In genomic region chr3:83567935-83568334, GRCh38 we compare ENCODE assay signal across 27 cellular contexts.
A peak's percentile ranks its signal among the peaks of the same experiment; 100 is the strongest.
DNase-seq lines count a peak whose midpoint lies in the region; ATAC-seq and TF ChIP-seq lines count a peak whose summit lies in the region.
"Had no signal": no experiment of that assay in that cellular context is flagged by ENCODE, and none has a peak within 500 bp of the region (broad histone marks: within the 10 kb centered on the region; RNA-seq: fewer than 3 reads in every experiment).

No MANE protein-coding gene starts in this region.

- ATAC-seq in GM23338 (no peak), GM18867 (IDR thresholded peaks at IDR 0.05; ENCODE audit: unreplicated experiment) (no peak)
- ATAC-seq: body of pancreas; left cardiac atrium; sciatic nerve; stimulated activated naive CD8-positive, alpha-beta T cell treated with anti-CD3 and anti-CD28 coated beads, Interleukin-15, amount 100 ng/mL, for 72 hours; T-cell had no signal

- H3F3A ChIP-seq in GM23338 (replicated peaks; ENCODE audit: low read depth), result no peaks in the 10 kb centered on the region
- H3F3A ChIP-seq in neural progenitor cell (ENCODE audit: low read depth), result no peaks in the 10 kb centered on the region

- no peak overlapping the region for H3K27ac ChIP-seq in GM23338 (ENCODE audit: low read depth)
- no peak overlapping the region for H3K27ac ChIP-seq in OCI-LY3 (ENCODE audit: low read length)
- H3K27ac ChIP-seq in neural progenitor cell, result no peak overlapping the region
- H3K27ac ChIP-seq: body of pancreas, epithelial cell of prostate, tibial artery had no signal

- intact Hi-C loops in head of caudate nucleus (cut with DNase I), result no loop called here

- no peaks in the 10 kb centered on the region for H4K20me1 ChIP-seq in GM23338 (replicated peaks; ENCODE audit: insufficient read depth)
- no peaks in the 10 kb centered on the region for H4K20me1 ChIP-seq in OCI-LY3 (ENCODE audit: insufficient read depth, low read length)
- no peaks in the 10 kb centered on the region for H4K20me1 ChIP-seq in neural progenitor cell (ENCODE audit: low read depth)

- no peaks in the 10 kb centered on the region for H3K9me3 Mint-ChIP-seq in GM23338
- no peaks in the 10 kb centered on the region for H3K9me3 Mint-ChIP-seq in neural progenitor cell
- no peaks in the 10 kb centered on the region for H3K9me3 Mint-ChIP-seq in activated naive CD4-positive, alpha-beta T cell treated with anti-CD3 and anti-CD28 coated beads, Interleukin-2, amount 10 ng/mL, durations not matched to agents 7 days and 5 days
- H3K9me3 Mint-ChIP-seq: neural crest cell; stimulated activated naive CD8-positive, alpha-beta T cell treated with anti-CD3 and anti-CD28 coated beads, Interleukin-15, amount 100 ng/mL, for 72 hours had no signal

- no peak overlapping the region for H3K27ac Mint-ChIP-seq in GM23338
- H3K27ac Mint-ChIP-seq in neural progenitor cell, result no peak overlapping the region
- H3K27ac Mint-ChIP-seq in activated naive CD4-positive, alpha-beta T cell treated with anti-CD3 and anti-CD28 coated beads, Interleukin-2, amount 10 ng/mL, durations not matched to agents 7 days and 5 days, result no peak overlapping the region
- H3K27ac Mint-ChIP-seq: CD8-positive, alpha-beta memory T cell; stimulated activated naive CD8-positive, alpha-beta T cell treated with anti-CD3 and anti-CD28 coated beads, Interleukin-15, amount 100 ng/mL, for 72 hours; T-cell had no signal

- CTCF ChIA-PET in activated naive CD4-positive, alpha-beta T cell treated with anti-CD3 and anti-CD28 coated beads, Interleukin-2, amount 10 ng/mL, durations not matched to agents 7 days and 5 days (lab: Charles Lee), result no interaction called here

- H3K27me3 Mint-ChIP-seq in GM23338 (ENCODE audit: insufficient read depth, low read depth, poor library complexity), result no peaks in the 10 kb centered on the region
- no peaks in the 10 kb centered on the region for H3K27me3 Mint-ChIP-seq in neural progenitor cell (ENCODE audit: insufficient read depth, low read depth)
- H3K27me3 Mint-ChIP-seq in activated naive CD4-positive, alpha-beta T cell treated with anti-CD3 and anti-CD28 coated beads, Interleukin-2, amount 10 ng/mL, durations not matched to agents 7 days and 5 days, result no peaks in the 10 kb centered on the region
- H3K27me3 Mint-ChIP-seq: CD8-positive, alpha-beta memory T cell; stimulated activated naive CD8-positive, alpha-beta T cell treated with anti-CD3 and anti-CD28 coated beads, Interleukin-15, amount 100 ng/mL, for 72 hours; T-cell had no signal

- H3K4me2 ChIP-seq in GM23338 (peak overlapping the region; percentile 63), OCI-LY3 (ENCODE audit: low read length) (peak overlapping the region; percentile 23), neural progenitor cell (no peak overlapping the region)

- DNase-seq in GM23338 (ENCODE audit: low spot score) (peak; percentile 5), NCI-H1417 treated with DMSO at 0.1 percent for 48 hours (lab: John Stamatoyannopoulos, UW) (peak; percentile 31), neural progenitor cell (ENCODE audit: low spot score) (no peak), head of caudate nucleus (no peak)
- DNase-seq in activated naive CD4-positive, alpha-beta T cell treated with anti-CD3 and anti-CD28 coated beads, Interleukin-2, amount 10 ng/mL, durations not matched to agents 7 days and 5 days, result no peak
- DNase-seq: activated CD4-positive, alpha-beta T cell treated with anti-CD3 and anti-CD28 coated beads for 1 hour; activated gamma-delta T cell; activated T-cell treated with anti-CD3 and anti-CD28 coated beads, Interleukin-2, amount 50 U/mL, for 1 hour; body of pancreas; CD8-positive, alpha-beta memory T cell; DMS79 treated with DMSO at 0.1 percent for 48 hours; GOT3; Kasumi-1; left cardiac atrium; mammary epithelial cell; NCI-H2171 treated with DMSO at 0.1 percent for 48 hours; NCI-H82; posterior cingulate gyrus; stimulated activated CD4-positive, alpha-beta T cell treated with anti-CD3 and anti-CD28 coated beads, Interleukin-15, amount 100 ng/mL, for 24 hours; stimulated activated naive CD8-positive, alpha-beta T cell treated with anti-CD3 and anti-CD28 coated beads, Interleukin-15, amount 100 ng/mL, for 72 hours; T-cell; tibial artery had no signal

- H3K27me3 ChIP-seq in GM23338 (ENCODE audit: insufficient read depth) (no peaks in the 10 kb centered on the region), OCI-LY3 (ENCODE audit: low read depth, low read length) (no peaks in the 10 kb centered on the region), neural progenitor cell (no peaks in the 10 kb centered on the region)
- H3K27me3 ChIP-seq: body of pancreas, tibial artery had no signal

- TF ChIP-seq CTCF in GM23338 (conservative IDR thresholded peaks at IDR 0.05; ENCODE audit: low read depth in 2 of 2), result no peak
- no peak for TF ChIP-seq CTCF in OCI-LY3 (IDR thresholded peaks at IDR 0.05; ENCODE audit: low read depth, low read length)
- no peak for TF ChIP-seq CTCF in neural progenitor cell (IDR thresholded peaks at IDR 0.05)

- H3K9me3 ChIP-seq in OCI-LY3 (ENCODE audit: insufficient read depth, low read length) (no peaks in the 10 kb centered on the region), neural progenitor cell (ENCODE audit: low read depth) (no peaks in the 10 kb centered on the region)
- H3K9me3 ChIP-seq: body of pancreas, tibial artery had no signal

- H3K4me3 Mint-ChIP-seq in GM23338, result peak overlapping the region; percentile 53; the same call in 2 of the 3 replicates
- H3K4me3 Mint-ChIP-seq in neural progenitor cell, result no peak overlapping the region
- no peak overlapping the region for H3K4me3 Mint-ChIP-seq in activated naive CD4-positive, alpha-beta T cell treated with anti-CD3 and anti-CD28 coated beads, Interleukin-2, amount 10 ng/mL, durations not matched to agents 7 days and 5 days
- H3K4me3 Mint-ChIP-seq: CD8-positive, alpha-beta memory T cell; neural crest cell; stimulated activated naive CD8-positive, alpha-beta T cell treated with anti-CD3 and anti-CD28 coated beads, Interleukin-15, amount 100 ng/mL, for 72 hours; T-cell had no signal

- H3K36me3 ChIP-seq in GM23338 (ENCODE audit: insufficient read depth) (no peaks in the 10 kb centered on the region), OCI-LY3 (replicated peaks; ENCODE audit: low read depth, low read length) (no peaks in the 10 kb centered on the region), neural progenitor cell (no peaks in the 10 kb centered on the region)
- H3K36me3 ChIP-seq: tibial artery had no signal

- no peak overlapping the region for H2AFZ ChIP-seq in GM23338
- 0 out of 2 replicates have a peak overlapping the region, but pooled peaks have one; percentile 33 for H2AFZ ChIP-seq in OCI-LY3 (ENCODE audit: low read depth, low read length)
- H2AFZ ChIP-seq in neural progenitor cell (replicated peaks), result peak overlapping the region; percentile 80

- H3K4me1 ChIP-seq in GM23338 (ENCODE audit: insufficient read depth), result peaks cover 10% of the 10 kb centered on the region
- H3K4me1 ChIP-seq in OCI-LY3 (ENCODE audit: low read length), result peaks cover 4% of the 10 kb centered on the region; the same call in 1 of the 2 replicates
- peaks cover 14% of the 10 kb centered on the region for H3K4me1 ChIP-seq in neural progenitor cell
- H3K4me1 ChIP-seq: body of pancreas, tibial artery had no signal

- H3K9me2 ChIP-seq in GM23338 (ENCODE audit: insufficient read depth), result no peaks in the 10 kb centered on the region

- H3K9ac ChIP-seq in OCI-LY3 (ENCODE audit: low read length), result no peak overlapping the region
- H3K9ac ChIP-seq in neural progenitor cell, result no peak overlapping the region

- H3K4me1 Mint-ChIP-seq in GM23338 (peaks cover 11% of the 10 kb centered on the region), neural progenitor cell (peaks cover 10% of the 10 kb centered on the region)
- no peaks in the 10 kb centered on the region for H3K4me1 Mint-ChIP-seq in activated naive CD4-positive, alpha-beta T cell treated with anti-CD3 and anti-CD28 coated beads, Interleukin-2, amount 10 ng/mL, durations not matched to agents 7 days and 5 days
- H3K4me1 Mint-ChIP-seq: CD8-positive, alpha-beta memory T cell; neural crest cell; stimulated activated naive CD8-positive, alpha-beta T cell treated with anti-CD3 and anti-CD28 coated beads, Interleukin-15, amount 100 ng/mL, for 72 hours; T-cell had no signal

- H3K4me3 ChIP-seq in GM23338 (no peak overlapping the region; the same call in 1 of the 2 replicates), OCI-LY3 (ENCODE audit: low read length) (no peak overlapping the region), neural progenitor cell (no peak overlapping the region)
- H3K4me3 ChIP-seq: body of pancreas, tibial artery had no signal

- H3K79me2 ChIP-seq in GM23338 (replicated peaks; ENCODE audit: insufficient read depth), result no peaks in the 10 kb centered on the region
- no peaks in the 10 kb centered on the region for H3K79me2 ChIP-seq in OCI-LY3 (ENCODE audit: low read length)
- no peaks in the 10 kb centered on the region for H3K79me2 ChIP-seq in neural progenitor cell (ENCODE audit: low read depth)

- H3K36me3 Mint-ChIP-seq in GM23338 (ENCODE audit: low read depth), result no peaks in the 10 kb centered on the region
- no peaks in the 10 kb centered on the region for H3K36me3 Mint-ChIP-seq in neural progenitor cell
- H3K36me3 Mint-ChIP-seq in activated naive CD4-positive, alpha-beta T cell treated with anti-CD3 and anti-CD28 coated beads, Interleukin-2, amount 10 ng/mL, durations not matched to agents 7 days and 5 days, result no peaks in the 10 kb centered on the region
- H3K36me3 Mint-ChIP-seq: CD8-positive, alpha-beta memory T cell; T-cell had no signal

TF ChIP-seq in GM23338, 12 proteins besides CTCF, POLR2A, EP300 and RAD21:
- TF ChIP-seq ETS1 (IDR thresholded peaks at IDR 0.05) (no peak), NANOG (IDR thresholded peaks at IDR 0.05; ENCODE audit: borderline replicate concordance) (peak; percentile 80)

Comparison
In these comparisons a context has a peak if more than half of its experiments do, and no peak if none do; other contexts are left out.
1. DNase-seq: peak in GM23338 (single experiment) and NCI-H1417 treated with DMSO at 0.1 percent for 48 hours (single experiment); none in neural progenitor cell (single experiment), activated naive CD4-positive, alpha-beta T cell treated with anti-CD3 and anti-CD28 coated beads, Interleukin-2, amount 10 ng/mL, durations not matched to agents 7 days and 5 days (single experiment) and head of caudate nucleus (0 of 42).